Comparison of ENCODE assay signal across 8 cellular contexts in the genomic region with DNA sequence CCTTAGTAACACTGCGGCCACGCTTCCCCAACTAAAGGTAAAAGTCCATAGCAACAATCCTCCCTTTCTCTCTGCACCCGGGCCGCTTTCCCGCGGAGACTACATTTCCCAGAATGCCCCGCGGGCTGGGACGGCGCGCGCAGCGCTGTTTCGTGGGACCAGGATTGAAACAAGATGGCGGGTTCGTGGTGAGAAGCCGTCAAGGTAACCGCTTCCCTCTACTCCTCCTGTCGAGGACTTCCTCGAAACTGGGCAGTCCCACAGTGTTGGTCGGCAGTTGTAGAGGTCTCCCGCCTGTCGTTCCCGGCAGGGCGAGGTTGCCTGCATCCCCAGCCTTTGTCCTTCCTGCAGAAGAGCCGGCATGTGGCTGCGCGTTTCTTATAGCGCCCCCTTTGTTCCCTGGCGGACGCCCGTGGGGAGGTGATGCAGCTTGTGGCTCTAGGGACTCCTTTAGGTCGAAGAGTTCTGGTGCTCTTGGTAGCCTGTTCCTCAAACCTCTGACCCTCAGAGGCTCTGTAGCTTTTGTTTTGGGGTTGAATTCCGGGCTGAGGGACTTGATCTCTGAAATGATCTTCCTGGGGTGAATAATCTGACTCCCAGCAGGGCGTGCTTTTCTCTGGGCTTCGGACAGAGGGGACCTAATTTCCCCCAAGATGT. TPM values are rescaled to one million over a fixed set of nuclear protein-coding genes. Genes with fewer than 3 reads are reported as not detected.
A peak's percentile ranks its signal among the peaks of the same experiment; 100 is the strongest.
DNase-seq lines count a peak whose midpoint lies in the region; FAIRE-seq and TF ChIP-seq lines count a peak whose summit lies in the region.

A gene (plus strand): TSS at position 164 of the 657 bp plus-strand sequence. CDS start 1,772 bp downstream, outside the sequence.

- peak within 1 kb of the TSS; percentile 63 for H3K4me3 ChIP-seq in H7 (ENCODE audit: insufficient read depth, low read depth, low read length)
- H3K4me3 ChIP-seq in Loucy (ENCODE audit: low read length, poor library complexity, severe bottlenecking): peak within 1 kb of the TSS; percentile 98
- H3K4me3 ChIP-seq in fibroblast of villous mesenchyme (ENCODE audit: low read depth, low read length): peak within 1 kb of the TSS; percentile 68
- peak within 1 kb of the TSS; percentile 99 to 100 for H3K4me3 ChIP-seq in stomach smooth muscle (ENCODE audit: low read length in 2 of 2)

- H2AFZ ChIP-seq in Loucy (ENCODE audit: low read length): peak within 1 kb of the TSS; percentile 93

- peak; percentile 86 for DNase-seq in H7
- peak; percentile 79 for DNase-seq in SHP77 treated with DMSO at 0.1 percent for 48 hours (lab: John Stamatoyannopoulos, UW)
- DNase-seq in activated effector memory CD4-positive, alpha-beta T cell treated with anti-CD3 and anti-CD28 coated beads, Interleukin-2, amount 50 U/mL, for 16 hours: peak; percentile 97
- peak; percentile 84 for DNase-seq in fibroblast of villous mesenchyme (ENCODE audit: low read depth)
- peak; percentile 94 for DNase-seq in neural crest cell (ENCODE audit: low read depth, low spot score)

- no peaks in the 10 kb centered on the region for H3F3A ChIP-seq in Loucy (ENCODE audit: low read depth)

- peaks cover 50% of the 10 kb centered on the region for H3K79me2 ChIP-seq in Loucy (ENCODE audit: insufficient read depth, low read length)

- H3K4me3 Mint-ChIP-seq in neural crest cell: peak within 1 kb of the TSS; percentile 95

- H3K9ac ChIP-seq in Loucy (ENCODE audit: low read depth, low read length, poor library complexity, severe bottlenecking) (peak within 1 kb of the TSS; percentile 94), stomach smooth muscle (ENCODE audit: low read length in 2 of 2) (peak within 1 kb of the TSS; percentile 82 to 90)

- TF ChIP-seq CTCF in Loucy (conservative IDR thresholded peaks at IDR 0.05; ENCODE audit: low read length) (peak; percentile 83), fibroblast of villous mesenchyme (IDR thresholded peaks at IDR 0.05; ENCODE audit: insufficient read depth, low read depth, low read length) (peak; percentile 68), neural crest cell (conservative IDR thresholded peaks at IDR 0.05) (peak; percentile 81)

- H3K9me2 ChIP-seq in Loucy (replicated peaks; ENCODE audit: low read depth, low read length): no peaks in the 10 kb centered on the region

- H3K9me3 ChIP-seq in Loucy (ENCODE audit: insufficient read depth, low read depth, low read length) (no peaks in the 10 kb centered on the region), stomach smooth muscle (ENCODE audit: control insufficient read depth in 2 of 2, low read length in 2 of 2) (no peaks in the 10 kb centered on the region)

- H3K4me1 Mint-ChIP-seq in neural crest cell: peaks cover 31% of the 10 kb centered on the region

- H3K4me1 ChIP-seq in Loucy (ENCODE audit: insufficient read depth, low read length, poor library complexity, severe bottlenecking): peaks cover 40% of the 10 kb centered on the region
- no peaks in the 10 kb centered on the region for H3K4me1 ChIP-seq in stomach smooth muscle (ENCODE audit: control insufficient read depth, insufficient read depth, low read length)

- peaks cover 39% of the 10 kb centered on the region for H4K20me1 ChIP-seq in Loucy (ENCODE audit: insufficient read depth, low read length, poor library complexity, severe bottlenecking)

- peak within 1 kb of the TSS; percentile 99 for H3K27ac Mint-ChIP-seq in neural crest cell (ENCODE audit: unreplicated experiment)

- no peaks in the 10 kb centered on the region for H3K27me3 Mint-ChIP-seq in neural crest cell (ENCODE audit: low read depth)

- no peaks in the 10 kb centered on the region for H3K9me3 Mint-ChIP-seq in neural crest cell

- H3K36me3 ChIP-seq in H7 (replicated peaks; ENCODE audit: control insufficient read depth, insufficient read depth, low read length) (peaks cover 9% of the 10 kb centered on the region), Loucy (ENCODE audit: insufficient read depth, low read length) (no peaks in the 10 kb centered on the region), stomach smooth muscle (ENCODE audit: control insufficient read depth in 2 of 2, insufficient read depth in 2 of 2, low read length in 2 of 2) (peaks cover 0 to 3% of the 10 kb centered on the region in 2 donors)

- peaks cover 5% of the 10 kb centered on the region for H3K36me3 Mint-ChIP-seq in neural crest cell (ENCODE audit: low read depth)

- peak; percentile 81 for FAIRE-seq in G401.6 (lab: Jason Lieb, UNC)

- H3K27me3 ChIP-seq in H7 (ENCODE audit: control insufficient read depth, insufficient read depth, low read length): no peaks in the 10 kb centered on the region
- no peaks in the 10 kb centered on the region for H3K27me3 ChIP-seq in Loucy (ENCODE audit: insufficient read depth, low read length, poor library complexity, severe bottlenecking)
- no peaks in the 10 kb centered on the region for H3K27me3 ChIP-seq in stomach smooth muscle (ENCODE audit: control insufficient read depth in 1 of 2, insufficient read depth in 2 of 2, low read length in 2 of 2)

- H3K4me2 ChIP-seq in Loucy (ENCODE audit: low read depth, low read length, poor library complexity, severe bottlenecking): peak within 1 kb of the TSS; percentile 95

- H3K27ac ChIP-seq in stomach smooth muscle (ENCODE audit: low read length): peak within 1 kb of the TSS; percentile 63

RNA-seq across cellular contexts. Expression of the gene that starts here (rescaled TPM):
- 117 and 154 TPM in 2 replicates for total RNA-seq in H7 (2014; rRNA removed; shearing (Covaris generic))
- total RNA-seq in fibroblast of villous mesenchyme (29.3 and 57.0 TPM in 2 replicates), neural crest cell (117 and 121 TPM in 2 replicates)

Comparison
In these comparisons a context has a peak if more than half of its experiments do, and no peak if none do; other contexts are left out.
1. Peak in every context shown above with its lines: DNase-seq, H3K4me3 ChIP-seq and H3K27ac ChIP-seq.